Comparison of ENCODE assay signal across 2 cellular contexts in genomic region chr9:106438928-106439327, GRCh38.
TF ChIP-seq lines count a peak whose summit lies in the region.

No MANE protein-coding gene starts in this region.

TF ChIP-seq in liver, 16 proteins besides CTCF, POLR2A, EP300 and RAD21 (continued from another document):
- TF ChIP-seq ZBTB33 (IDR thresholded peaks at IDR 0.05) (no peak), MAX (IDR thresholded peaks at IDR 0.05) (no peak)
TF ChIP-seq in liver: peak in this region for 1.

TF ChIP-seq in HepG2, 621 proteins besides CTCF, POLR2A, EP300 and RAD21 (continued from another document):
- no peak for TF ChIP-seq ZNF251 (CRISPR knock-in tag; IDR thresholded peaks at IDR 0.05)
- no peak for TF ChIP-seq ZNF550 (CRISPR knock-in tag; IDR thresholded peaks at IDR 0.05; ENCODE audit: borderline replicate concordance)
- no peak for TF ChIP-seq GZF1 (CRISPR knock-in tag; IDR thresholded peaks at IDR 0.05)
- TF ChIP-seq ZFX (CRISPR knock-in tag; IDR thresholded peaks at IDR 0.05; ENCODE audit: low read depth), result no peak
- no peak for TF ChIP-seq HOXA3 (CRISPR knock-in tag; IDR thresholded peaks at IDR 0.05)
